Comparison of ENCODE assay signal across 9 cellular contexts in genomic region chr3:32493437-32494414, GRCh38. TPM values are rescaled to one million over a fixed set of nuclear protein-coding genes. Genes with fewer than 3 reads are reported as not detected.
DNase-seq lines count a peak whose midpoint lies in the region; ATAC-seq and TF ChIP-seq lines count a peak whose summit lies in the region.
"Had no signal": no experiment of that assay in that cellular context is flagged by ENCODE, and none has a peak within 500 bp of the region (broad histone marks: within the 10 kb centered on the region; RNA-seq: fewer than 3 reads in every experiment).

No MANE protein-coding gene starts in this region.

- H3K9me2 ChIP-seq in Karpas-422 (replicated peaks; ENCODE audit: insufficient read depth, low read length) = no peaks in the 10 kb centered on the region

- peak; percentile 77 for ATAC-seq in GM18868 (IDR thresholded peaks at IDR 0.05; ENCODE audit: unreplicated experiment)
- ATAC-seq in natural killer cell treated with Interleukin-12 subunit alpha and Interleukin-12 subunit beta and Interleukin-15 and Interleukin-18, amount 100 ng/mL, for 72 hours = peak; percentile 73 to 87

- no peak for DNase-seq in Karpas-422
- DNase-seq in natural killer cell treated with Interleukin-12 subunit alpha and Interleukin-12 subunit beta and Interleukin-15 and Interleukin-18, amount 100 ng/mL, for 72 hours (ENCODE audit: low spot score) = peak; percentile 65
- no peak for DNase-seq in epidermal melanocyte (ENCODE audit: insufficient read length, low spot score)
- no peak for DNase-seq in activated CD8-positive, alpha-beta memory T cell treated with anti-CD3 and anti-CD28 coated beads, Interleukin-2, amount 50 U/mL, for 4 hours
- no peak for DNase-seq in GOT3 (lab: John Stamatoyannopoulos, UW)
- no peak for DNase-seq in T-helper 9 cell
- DNase-seq: occipital lobe had no signal

- no peak overlapping the region for H3K4me3 Mint-ChIP-seq in natural killer cell treated with Interleukin-12 subunit alpha and Interleukin-12 subunit beta and Interleukin-15 and Interleukin-18, amount 100 ng/mL, for 72 hours

- H3K9me3 Mint-ChIP-seq in natural killer cell treated with Interleukin-12 subunit alpha and Interleukin-12 subunit beta and Interleukin-15 and Interleukin-18, amount 100 ng/mL, for 72 hours = no peaks in the 10 kb centered on the region

- H2AFZ ChIP-seq in Karpas-422 (ENCODE audit: low read length) = no peak overlapping the region

- H3K27ac Mint-ChIP-seq in natural killer cell treated with Interleukin-12 subunit alpha and Interleukin-12 subunit beta and Interleukin-15 and Interleukin-18, amount 100 ng/mL, for 72 hours = no peak overlapping the region

- CTCF ChIA-PET in HEK293 (lab: Yijun Ruan, JAX) = interaction anchor here (0.9 kb wide), 1 partner anchor 26 kb away, joined by 4 read pairs; no protein-coding TSS in a partner anchor

- H3K27me3 Mint-ChIP-seq in natural killer cell treated with Interleukin-12 subunit alpha and Interleukin-12 subunit beta and Interleukin-15 and Interleukin-18, amount 100 ng/mL, for 72 hours = no peaks in the 10 kb centered on the region

- H3K27ac ChIP-seq in HEK293 (ENCODE audit: extremely low read depth, low read depth, low read length) (no peak overlapping the region), Karpas-422 (ENCODE audit: low read length) (peak overlapping the region; percentile 19; the same call in 1 of the 2 replicates)

- POLR2A ChIA-PET in HEK293 (lab: Yijun Ruan, JAX) = no interaction called here

- peaks cover 0 to 5% of the 10 kb centered on the region in 2 experiments; a peak in 1 of 3 replicates for H3K36me3 ChIP-seq in HEK293 (ENCODE audit: control insufficient read depth in 2 of 2, insufficient read depth in 1 of 2, low read length in 2 of 2)
- H3K36me3 ChIP-seq in Karpas-422 (ENCODE audit: insufficient read depth, low read length) = peaks cover 24% of the 10 kb centered on the region; the same call in 1 of the 2 replicates

- no peaks in the 10 kb centered on the region for H3K9me3 ChIP-seq in HEK293 (ENCODE audit: control insufficient read depth, insufficient read depth, low read depth, low read length)
- H3K9me3 ChIP-seq in Karpas-422 (ENCODE audit: low read length) = no peaks in the 10 kb centered on the region

- no peak for TF ChIP-seq CTCF in HEK293 (tag by site-specific recombination; IDR thresholded peaks at IDR 0.05)

- no peaks in the 10 kb centered on the region for H4K20me1 ChIP-seq in Karpas-422 (ENCODE audit: insufficient read depth, low read depth, low read length)

- peaks cover 6% of the 10 kb centered on the region for H3K36me3 Mint-ChIP-seq in natural killer cell treated with Interleukin-12 subunit alpha and Interleukin-12 subunit beta and Interleukin-15 and Interleukin-18, amount 100 ng/mL, for 72 hours

- no peaks in the 10 kb centered on the region for H3K4me1 ChIP-seq in HEK293 (ENCODE audit: control insufficient read depth, insufficient read depth, low read length)
- H3K4me1 ChIP-seq in Karpas-422 (ENCODE audit: low read length) = peaks cover 30% of the 10 kb centered on the region

- H3K4me2 ChIP-seq in Karpas-422 (ENCODE audit: low read depth, low read length, poor library complexity, severe bottlenecking) = no peak overlapping the region

- peaks cover 8 to 14% of the 10 kb centered on the region in 2 donors for H3K4me1 Mint-ChIP-seq in natural killer cell treated with Interleukin-12 subunit alpha and Interleukin-12 subunit beta and Interleukin-15 and Interleukin-18, amount 100 ng/mL, for 72 hours (ENCODE audit: low read depth in 2 of 2)

- no peak overlapping the region for H3K9ac ChIP-seq in Karpas-422 (ENCODE audit: low read length)

- no peak overlapping the region for H3K4me3 ChIP-seq in HEK293 (ENCODE audit: low read depth, low read length)
- no peak overlapping the region for H3K4me3 ChIP-seq in Karpas-422 (ENCODE audit: low read length)

- H3K79me2 ChIP-seq in Karpas-422 (ENCODE audit: low read length) = peaks cover 90% of the 10 kb centered on the region

- no peaks in the 10 kb centered on the region for H3K27me3 ChIP-seq in Karpas-422 (ENCODE audit: low read length)

TF ChIP-seq in HEK293, 187 proteins besides CTCF, POLR2A, EP300 and RAD21:
- no peak for TF ChIP-seq ZNF561 (tag by site-specific recombination; IDR thresholded peaks at IDR 0.05; ENCODE audit: borderline replicate concordance)
- no peak for TF ChIP-seq PRDM6 (tag by site-specific recombination; IDR thresholded peaks at IDR 0.05)
- peak; percentile 64 for TF ChIP-seq EGR2 (tag by site-specific recombination; IDR thresholded peaks at IDR 0.05; ENCODE audit: low read depth)
- no peak for TF ChIP-seq TRIM28 (IDR thresholded peaks at IDR 0.05; ENCODE audit: borderline replicate concordance, low read length)
- TF ChIP-seq ZFHX2 (tag by site-specific recombination; conservative IDR thresholded peaks at IDR 0.05) = peak; percentile 50
- TF ChIP-seq ZBTB44 (tag by site-specific recombination; IDR thresholded peaks at IDR 0.05) = no peak

RNA-seq across cellular contexts. Expression of gene CMTM6, which starts 8.9 kb away (rescaled TPM):
- total RNA-seq in Karpas-422 (2014; rRNA removed; shearing (Covaris generic); ENCODE audit: low replicate concordance) = 73.4 and 171 TPM in 2 replicates
- total RNA-seq in natural killer cell treated with Interleukin-12 subunit alpha and Interleukin-12 subunit beta and Interleukin-15 and Interleukin-18, amount 100 ng/mL, for 72 hours = 10 to 100 TPM; 48.6 to 83.0 TPM
